Comparison of ENCODE assay signal across 9 cellular contexts in the genomic region with DNA sequence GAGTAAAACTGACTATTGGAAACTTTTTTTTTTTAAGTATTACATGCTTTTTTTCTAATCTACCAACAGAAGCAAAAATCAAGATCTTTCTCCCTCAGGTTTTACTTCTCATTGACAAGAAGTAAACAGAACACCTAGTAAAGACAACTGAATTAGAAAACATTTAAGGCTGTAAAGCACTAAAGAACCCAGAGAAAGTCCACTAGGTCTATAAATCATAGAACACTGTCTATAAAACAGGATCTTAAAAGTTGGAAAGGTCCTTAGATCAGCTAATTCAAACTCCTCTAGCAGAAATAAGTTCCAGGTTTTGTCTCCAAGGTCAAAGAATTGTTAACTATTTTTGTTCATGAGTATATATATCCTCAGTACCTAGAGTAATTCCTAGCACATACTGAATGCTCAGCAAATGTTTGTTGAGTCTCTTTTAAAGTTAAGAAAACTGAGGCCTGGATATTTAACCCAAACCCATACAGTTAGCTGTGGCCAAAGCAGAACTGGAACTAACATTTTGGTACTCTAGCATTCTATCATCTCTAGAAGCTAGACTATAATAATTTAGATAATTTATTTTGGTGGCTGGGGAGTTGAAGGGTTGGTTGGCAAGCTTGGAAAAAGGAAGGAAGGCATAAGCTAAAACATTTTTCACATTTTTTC. TPM values are rescaled to one million over a fixed set of nuclear protein-coding genes. Genes with fewer than 3 reads are reported as not detected.
DNase-seq lines count a peak whose midpoint lies in the region; ATAC-seq and TF ChIP-seq lines count a peak whose summit lies in the region.
"Had no signal": no experiment of that assay in that cellular context is flagged by ENCODE, and none has a peak within 500 bp of the region (broad histone marks: within the 10 kb centered on the region; RNA-seq: fewer than 3 reads in every experiment).

No MANE protein-coding gene starts in this region.

- TF ChIP-seq CTCF in cardiac muscle cell (IDR thresholded peaks at IDR 0.05; ENCODE audit: low read depth, low read length) (no peak), adrenal gland (IDR thresholded peaks at IDR 0.05) (no peak), tibial artery (IDR thresholded peaks at IDR 0.05) (no peak)

- H3K27me3 ChIP-seq in cardiac muscle cell (no peaks in the 10 kb centered on the region), adrenal gland (no peaks in the 10 kb centered on the region), mesenchymal stem cell (ENCODE audit: control insufficient read depth in 1 of 2, insufficient read depth in 1 of 2, low read length in 2 of 2) (no peaks in the 10 kb centered on the region), tibial artery (no peaks in the 10 kb centered on the region)

- no peak overlapping the region for H3K18ac ChIP-seq in mesenchymal stem cell (ENCODE audit: low read depth in 1 of 2, low read length in 2 of 2)

- no peak for ATAC-seq in Right ventricle myocardium inferior
- no peak for ATAC-seq in GM18502 (IDR thresholded peaks at IDR 0.05; ENCODE audit: poor library complexity, unreplicated experiment)

- H3K4me1 ChIP-seq in cardiac muscle cell (ENCODE audit: low read depth) (peaks cover 31% of the 10 kb centered on the region), adrenal gland (replicated peaks in 1 of 2) (peaks cover 60 to 76% of the 10 kb centered on the region in 2 donors), mesenchymal stem cell (ENCODE audit: control insufficient read depth, insufficient read depth, low read depth, low read length) (peaks cover 4% of the 10 kb centered on the region), tibial artery (peaks cover 0 to 60% (median 30%) of the 10 kb centered on the region in 4 donors)

- H3K9me3 ChIP-seq in cardiac muscle cell (ENCODE audit: low read depth) (no peaks in the 10 kb centered on the region), adrenal gland (replicated peaks in 1 of 3) (no peaks in the 10 kb centered on the region), mesenchymal stem cell (ENCODE audit: control insufficient read depth, low read length) (no peaks in the 10 kb centered on the region), tibial artery (no peaks in the 10 kb centered on the region)

- intact Hi-C loops in Right ventricle myocardium inferior (cut with DNase I) (loop anchor here (5.0 kb wide), 2 partner anchors 94 to 106 kb away; no protein-coding TSS in a partner anchor), adrenal gland (cut with DNase I) (no loop called here), tibial artery (cut with DNase I; ENCODE audit: low total_unique reads) (no loop called here)

- no peak overlapping the region for H3K23ac ChIP-seq in mesenchymal stem cell (ENCODE audit: low read length in 2 of 2)

- H3K27ac ChIP-seq in cardiac muscle cell (peak overlapping the region; percentile 95), adrenal gland (peak overlapping the region; percentile 18 to 94 (median 67)), mesenchymal stem cell (ENCODE audit: low read length, poor library complexity, severe bottlenecking) (no peak overlapping the region), tibial artery (peak overlapping the region; percentile 92 to 97)

- DNase-seq in cardiac muscle cell (ENCODE audit: low read depth in 1 of 2, low spot score in 1 of 2) (no peak), Right ventricle myocardium inferior (ENCODE audit: missing footprints) (no peak), adrenal gland (no peak), mesenchymal stem cell (no peak), tibial artery (no peak), midbrain (lab: John Stamatoyannopoulos, UW) (no peak)
- no peak for DNase-seq in activated CD4-positive, alpha-beta T cell treated with anti-CD3 and anti-CD28 coated beads, Interleukin-2, amount 50 U/mL, for 4 hours
- DNase-seq: activated CD4-positive, alpha-beta T cell treated with anti-CD3 and anti-CD28 coated beads for 1 hour had no signal

- H2AFZ ChIP-seq in mesenchymal stem cell (ENCODE audit: low read depth, low read length), result no peak overlapping the region

- H3K14ac ChIP-seq in mesenchymal stem cell (ENCODE audit: low read length in 2 of 2), result no peak overlapping the region

- H2BK5ac ChIP-seq in mesenchymal stem cell (ENCODE audit: low read depth, low read length, poor library complexity, severe bottlenecking), result no peak overlapping the region

- H2BK15ac ChIP-seq in mesenchymal stem cell (ENCODE audit: low read depth, poor library complexity, severe bottlenecking), result no peak overlapping the region

- H4K8ac ChIP-seq in mesenchymal stem cell (ENCODE audit: low read length), result no peak overlapping the region

- peak overlapping the region; percentile 8 for H3K4me3 ChIP-seq in cardiac muscle cell
- H3K4me3 ChIP-seq in adrenal gland, result peak overlapping the region in 1 of 4 donors; percentile 97
- H3K4me3 ChIP-seq in mesenchymal stem cell (ENCODE audit: insufficient read depth in 1 of 2, low read depth in 1 of 2, low read length in 2 of 2), result peak overlapping the region in 1 of 2 experiments; percentile 95
- peak overlapping the region; percentile 70 to 94 for H3K4me3 ChIP-seq in tibial artery

- H2AK5ac ChIP-seq in mesenchymal stem cell (ENCODE audit: low read length, severe bottlenecking), result no peak overlapping the region

- H2BK120ac ChIP-seq in mesenchymal stem cell (ENCODE audit: low read depth, low read length), result no peak overlapping the region

- no peak overlapping the region for H3K4me2 ChIP-seq in mesenchymal stem cell (ENCODE audit: low read length, poor library complexity, severe bottlenecking)

- no peak overlapping the region for H4K91ac ChIP-seq in mesenchymal stem cell (ENCODE audit: low read length)

- H3K4ac ChIP-seq in mesenchymal stem cell (ENCODE audit: low read depth in 1 of 2, low read length in 2 of 2), result no peak overlapping the region

- H2BK12ac ChIP-seq in mesenchymal stem cell (ENCODE audit: low read length in 2 of 2), result no peak overlapping the region

- no peak for TF ChIP-seq POLR2A in adrenal gland (IDR thresholded peaks at IDR 0.05)

- H3K36me3 ChIP-seq in cardiac muscle cell (no peaks in the 10 kb centered on the region), adrenal gland (replicated peaks in 1 of 2) (no peaks in the 10 kb centered on the region), mesenchymal stem cell (ENCODE audit: control insufficient read depth in 1 of 2, insufficient read depth in 2 of 2, low read depth in 1 of 2, low read length in 2 of 2) (no peaks in the 10 kb centered on the region), tibial artery (no peaks in the 10 kb centered on the region)

- H3K79me1 ChIP-seq in mesenchymal stem cell (replicated peaks; ENCODE audit: low read length, poor library complexity, severe bottlenecking), result peaks cover 5% of the 10 kb centered on the region

- H3K9ac ChIP-seq in mesenchymal stem cell (ENCODE audit: low read length), result peak overlapping the region; percentile 94

RNA-seq across cellular contexts. Expression of gene EPS15, which starts 3.0 kb away (rescaled TPM):
- 66.4 and 110 TPM in 2 replicates for total RNA-seq in cardiac muscle cell
- 34.1 and 57.5 TPM in 2 replicates for polyA plus RNA-seq in cardiac muscle cell
- 66.1 TPM for total RNA-seq in Right ventricle myocardium inferior
- total RNA-seq in adrenal gland, result 100 to 1,000 TPM in 7 of 8 donors, 10 to 100 TPM in 1; 66.7 to 180 (median 114) TPM
- polyA plus RNA-seq in adrenal gland, result 10 to 100 TPM; 31.7 to 83.3 (median 34.7) TPM
- polyA plus RNA-seq in mesenchymal stem cell (2013, experiment 1 of 2), result 42.9 TPM
- polyA plus RNA-seq in mesenchymal stem cell (2013, experiment 2 of 2), result 41.3 TPM
